1 cellular context compared by ENCODE assay signal in the genomic region with DNA sequence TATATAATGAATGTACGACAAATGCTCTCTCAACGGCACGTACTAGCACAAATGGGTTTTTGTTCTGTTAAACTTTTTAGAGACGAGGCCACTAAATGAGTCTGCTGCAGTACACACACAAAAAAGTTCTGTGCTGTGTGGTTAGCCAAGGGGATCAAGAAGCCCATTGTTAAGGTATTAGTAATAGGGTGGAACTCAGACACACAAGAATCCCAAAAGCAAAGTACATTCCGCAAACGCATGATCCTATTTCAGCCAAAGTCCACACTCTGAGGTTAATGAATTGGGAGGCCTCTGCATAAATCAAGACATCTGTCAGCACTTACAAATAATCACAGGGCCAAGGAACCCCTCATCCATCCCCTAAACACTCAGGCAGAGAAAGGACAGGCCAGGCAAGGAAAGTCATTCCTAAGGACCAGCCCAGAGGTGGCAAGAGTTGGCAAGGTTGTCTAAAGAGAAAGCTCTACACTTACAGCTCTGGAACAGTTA.
TF ChIP-seq lines count a peak whose summit lies in the region.

No MANE protein-coding gene starts in this region.

TF ChIP-seq in H1, 55 proteins besides CTCF, POLR2A, EP300 and RAD21:
- TF ChIP-seq TAF7 (optimal IDR thresholded peaks at IDR 0.05; ENCODE audit: borderline replicate concordance, low read depth, low read length) (no peak), CTBP2 (IDR thresholded peaks at IDR 0.05; ENCODE audit: borderline replicate concordance, insufficient read depth, insufficient read length, low read length) (no peak), KDM1A (IDR thresholded peaks at IDR 0.05; ENCODE audit: borderline replicate concordance, low read length) (no peak), JUND (IDR thresholded peaks at IDR 0.05; ENCODE audit: low read length) (no peak), TAF1 (IDR thresholded peaks at IDR 0.05; ENCODE audit: low read depth, low read length) (no peak), YY1 (IDR thresholded peaks at IDR 0.05; ENCODE audit: low read depth, low read length) (no peak)
